Comparison of ENCODE assay signal across 8 cellular contexts in the genomic region with DNA sequence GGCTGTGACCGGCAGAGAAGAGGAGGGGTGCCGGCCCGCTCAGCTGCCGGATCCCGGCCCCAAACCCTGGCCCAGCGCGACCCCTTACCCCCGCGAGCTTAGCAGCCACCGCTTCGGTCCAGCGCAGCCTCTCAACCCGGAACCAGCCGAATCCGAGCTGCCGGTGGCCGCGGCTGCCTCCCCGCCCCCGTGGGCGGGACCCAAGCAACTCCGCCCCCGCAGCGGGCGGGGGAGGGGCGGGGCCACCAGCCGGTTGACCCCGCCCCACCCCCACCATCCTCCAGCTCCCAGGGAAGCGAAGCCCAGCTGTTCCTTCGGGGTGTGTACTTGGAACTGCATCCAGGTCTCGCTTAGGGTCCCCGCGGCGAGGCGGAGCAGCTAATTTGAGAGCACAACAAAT. TPM values are rescaled to one million over a fixed set of nuclear protein-coding genes. Genes with fewer than 3 reads are reported as not detected.
A peak's percentile ranks its signal among the peaks of the same experiment; 100 is the strongest.
DNase-seq lines count a peak whose midpoint lies in the region; ATAC-seq and TF ChIP-seq lines count a peak whose summit lies in the region.

A gene (minus strand): TSS at position 138 of the 400 bp plus-strand sequence. CDS start 611 bp downstream, outside the sequence.

- peak; percentile 60 to 82 (median 69) for DNase-seq in CD4-positive, alpha-beta T cell
- peak; percentile 76 for DNase-seq in M059J (ENCODE audit: low read depth)
- DNase-seq in SJSA1 (ENCODE audit: low read depth in 1 of 2, low spot score in 2 of 2) = peak; percentile 83 to 91
- DNase-seq in activated naive CD4-positive, alpha-beta T cell (lab: John Stamatoyannopoulos, UW) = peak; percentile 21 to 69 (median 40)
- DNase-seq in substantia nigra (lab: John Stamatoyannopoulos, UW) = peak; percentile 34 to 93 (median 81)

- peaks cover 34% of the 10 kb centered on the region for H3K4me1 Mint-ChIP-seq in CD4-positive, alpha-beta T cell (ENCODE audit: low read depth)

- H3K36me3 Mint-ChIP-seq in CD4-positive, alpha-beta T cell (ENCODE audit: low read depth) = no peaks in the 10 kb centered on the region

- peak within 1 kb of the TSS; percentile 62 for H3K27ac Mint-ChIP-seq in CD4-positive, alpha-beta T cell

- peak; percentile 71 for ATAC-seq in CD4-positive, alpha-beta T cell (ENCODE audit: poor library complexity)
- peak; percentile 45 for ATAC-seq in GM21529 (IDR thresholded peaks at IDR 0.05; ENCODE audit: unreplicated experiment)
- peak; percentile 84 for ATAC-seq in gastroesophageal sphincter

- no peaks in the 10 kb centered on the region for H3K27me3 Mint-ChIP-seq in CD4-positive, alpha-beta T cell

- no peaks in the 10 kb centered on the region for H3K9me3 ChIP-seq in CD4-positive, alpha-beta T cell (ENCODE audit: control insufficient read depth, low read length)
- no peaks in the 10 kb centered on the region for H3K9me3 ChIP-seq in SJSA1 (replicated peaks)
- no peaks in the 10 kb centered on the region for H3K9me3 ChIP-seq in gastroesophageal sphincter
- H3K9me3 ChIP-seq in neutrophil = no peaks in the 10 kb centered on the region

- peak; percentile 53 to 69 for TF ChIP-seq POLR2A in gastroesophageal sphincter (IDR thresholded peaks at IDR 0.05)

- H3K4me3 Mint-ChIP-seq in CD4-positive, alpha-beta T cell = peak within 1 kb of the TSS; percentile 93

- H3K9me3 Mint-ChIP-seq in CD4-positive, alpha-beta T cell = no peaks in the 10 kb centered on the region

- H3K36me3 ChIP-seq in SJSA1 = 0 out of 2 replicates have a peak, but pooled peaks cover 5% of the 10 kb centered on the region
- peaks cover 0 to 10% of the 10 kb centered on the region in 2 donors for H3K36me3 ChIP-seq in gastroesophageal sphincter
- H3K36me3 ChIP-seq in neutrophil = no peaks in the 10 kb centered on the region

- H3K27ac ChIP-seq in CD4-positive, alpha-beta T cell (ENCODE audit: low read depth, low read length) = peak within 1 kb of the TSS; percentile 30
- no peak within 1 kb of the TSS for H3K27ac ChIP-seq in SJSA1
- H3K27ac ChIP-seq in gastroesophageal sphincter = peak within 1 kb of the TSS; percentile 43 to 89 (median 86)
- peak within 1 kb of the TSS; percentile 66 for H3K27ac ChIP-seq in neutrophil
- peak within 1 kb of the TSS; percentile 89 for H3K27ac ChIP-seq in substantia nigra (ENCODE audit: low read depth, low read length, poor library complexity, severe bottlenecking)

- POLR2A ChIA-PET in CD4-positive, alpha-beta T cell (lab: Charles Lee) = interaction anchor here (0.7 to 3.8 kb wide), 16 partner anchors 9 to 787 kb away, joined by 3 to 123 read pairs (median 6); a partner anchor contains a TSS

- H3K4me1 ChIP-seq in SJSA1 (replicated peaks) = peaks cover 18% of the 10 kb centered on the region
- peaks cover 0 to 33% (median 10%) of the 10 kb centered on the region in 3 donors for H3K4me1 ChIP-seq in gastroesophageal sphincter
- peaks cover 10 to 17% of the 10 kb centered on the region in 2 experiments for H3K4me1 ChIP-seq in neutrophil (ENCODE audit: control insufficient read depth in 1 of 2, insufficient read depth in 1 of 2, low read depth in 1 of 2, low read length in 1 of 2)

- H3K27me3 ChIP-seq in CD4-positive, alpha-beta T cell (ENCODE audit: control insufficient read depth, insufficient read depth, low read length) = peaks cover 3% of the 10 kb centered on the region
- H3K27me3 ChIP-seq in SJSA1 (replicated peaks) = no peaks in the 10 kb centered on the region
- H3K27me3 ChIP-seq in gastroesophageal sphincter = no peaks in the 10 kb centered on the region
- peaks cover 52% of the 10 kb centered on the region for H3K27me3 ChIP-seq in neutrophil

- 0 to 4% methylated on average over 6 to 11 of the region's 35 CpGs for WGBS in gastroesophageal sphincter (ENCODE audit: low coverage in 1 of 2), 2 donors

- no peak for TF ChIP-seq EP300 in gastroesophageal sphincter (IDR thresholded peaks at IDR 0.05)

- TF ChIP-seq CTCF in CD4-positive, alpha-beta T cell (IDR thresholded peaks at IDR 0.05) = no peak
- TF ChIP-seq CTCF in gastroesophageal sphincter (IDR thresholded peaks at IDR 0.05) = no peak
- no peak for TF ChIP-seq CTCF in neutrophil (IDR thresholded peaks at IDR 0.05)

- H3K4me3 ChIP-seq in SJSA1 (peak within 1 kb of the TSS; percentile 58), gastroesophageal sphincter (peak within 1 kb of the TSS; percentile 71 to 91), neutrophil (ENCODE audit: low read depth in 1 of 2, low read length in 1 of 2) (peak within 1 kb of the TSS; percentile 85 to 93)

- intact Hi-C loops in CD4-positive, alpha-beta T cell (cut with DNase I, micrococcal nuclease) = loop anchor here (2.0 to 10.0 kb wide), 9 partner anchors 53 to 1537 kb away; a partner anchor contains a TSS

- CTCF ChIA-PET in CD4-positive, alpha-beta T cell (lab: Charles Lee) = interaction anchor here (0.9 to 2.2 kb wide), 3 partner anchors 9 to 217 kb away, joined by 3 to 33 read pairs (median 3); a partner anchor contains a TSS

RNA-seq across cellular contexts. Expression of the gene that starts here (rescaled TPM):
- 10 to 100 TPM; 18.9 to 23.0 TPM for total RNA-seq in CD4-positive, alpha-beta T cell
- total RNA-seq in M059J (2014; rRNA removed; shearing (Covaris generic)) = 14.4 and 15.6 TPM in 2 replicates
- total RNA-seq in SJSA1 (2014; rRNA removed; shearing (Covaris generic)) = 4.1 and 6.2 TPM in 2 replicates
- total RNA-seq in gastroesophageal sphincter = 1 to 10 TPM; 4.0 to 9.0 (median 5.5) TPM
